1 cellular context compared by ENCODE assay signal in the genomic region with DNA sequence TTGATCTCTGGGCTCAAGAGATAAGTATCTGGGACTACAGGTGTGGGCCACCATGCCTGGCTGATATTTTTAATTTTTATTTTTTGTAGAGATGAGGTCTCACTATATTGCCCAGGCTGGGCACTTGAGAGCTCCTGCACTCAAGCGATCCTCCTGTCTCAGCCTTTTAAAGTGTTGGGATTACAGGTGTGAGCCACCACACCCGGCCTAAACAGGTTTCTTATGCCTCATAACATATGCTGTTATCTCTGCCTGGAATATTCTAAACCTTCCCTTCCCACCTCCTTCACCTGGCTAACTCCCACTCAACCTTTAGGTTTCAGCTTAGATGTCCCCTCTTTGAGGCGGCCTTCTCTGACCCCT.
TF ChIP-seq lines count a peak whose summit lies in the region.

No MANE protein-coding gene starts in this region.

TF ChIP-seq in IMR-90, 13 proteins besides CTCF, POLR2A, EP300 and RAD21:
- TF ChIP-seq BHLHE40 (IDR thresholded peaks at IDR 0.05; ENCODE audit: low read depth, low read length) (no peak), MAFK (IDR thresholded peaks at IDR 0.05; ENCODE audit: low read depth, low read length) (no peak), RFX5 (IDR thresholded peaks at IDR 0.05; ENCODE audit: low read depth, low read length) (no peak), NFE2L2 (IDR thresholded peaks at IDR 0.05; ENCODE audit: low read depth, low read length) (no peak)
- TF ChIP-seq, protein P1, sequence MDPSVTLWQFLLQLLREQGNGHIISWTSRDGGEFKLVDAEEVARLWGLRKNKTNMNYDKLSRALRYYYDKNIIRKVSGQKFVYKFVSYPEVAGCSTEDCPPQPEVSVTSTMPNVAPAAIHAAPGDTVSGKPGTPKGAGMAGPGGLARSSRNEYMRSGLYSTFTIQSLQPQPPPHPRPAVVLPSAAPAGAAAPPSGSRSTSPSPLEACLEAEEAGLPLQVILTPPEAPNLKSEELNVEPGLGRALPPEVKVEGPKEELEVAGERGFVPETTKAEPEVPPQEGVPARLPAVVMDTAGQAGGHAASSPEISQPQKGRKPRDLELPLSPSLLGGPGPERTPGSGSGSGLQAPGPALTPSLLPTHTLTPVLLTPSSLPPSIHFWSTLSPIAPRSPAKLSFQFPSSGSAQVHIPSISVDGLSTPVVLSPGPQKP (IDR thresholded peaks at IDR 0.05; ENCODE audit: borderline replicate concordance, low read depth, low read length): no peak
TF ChIP-seq in IMR-90: peak in this region for 0.
